In the genomic region with DNA sequence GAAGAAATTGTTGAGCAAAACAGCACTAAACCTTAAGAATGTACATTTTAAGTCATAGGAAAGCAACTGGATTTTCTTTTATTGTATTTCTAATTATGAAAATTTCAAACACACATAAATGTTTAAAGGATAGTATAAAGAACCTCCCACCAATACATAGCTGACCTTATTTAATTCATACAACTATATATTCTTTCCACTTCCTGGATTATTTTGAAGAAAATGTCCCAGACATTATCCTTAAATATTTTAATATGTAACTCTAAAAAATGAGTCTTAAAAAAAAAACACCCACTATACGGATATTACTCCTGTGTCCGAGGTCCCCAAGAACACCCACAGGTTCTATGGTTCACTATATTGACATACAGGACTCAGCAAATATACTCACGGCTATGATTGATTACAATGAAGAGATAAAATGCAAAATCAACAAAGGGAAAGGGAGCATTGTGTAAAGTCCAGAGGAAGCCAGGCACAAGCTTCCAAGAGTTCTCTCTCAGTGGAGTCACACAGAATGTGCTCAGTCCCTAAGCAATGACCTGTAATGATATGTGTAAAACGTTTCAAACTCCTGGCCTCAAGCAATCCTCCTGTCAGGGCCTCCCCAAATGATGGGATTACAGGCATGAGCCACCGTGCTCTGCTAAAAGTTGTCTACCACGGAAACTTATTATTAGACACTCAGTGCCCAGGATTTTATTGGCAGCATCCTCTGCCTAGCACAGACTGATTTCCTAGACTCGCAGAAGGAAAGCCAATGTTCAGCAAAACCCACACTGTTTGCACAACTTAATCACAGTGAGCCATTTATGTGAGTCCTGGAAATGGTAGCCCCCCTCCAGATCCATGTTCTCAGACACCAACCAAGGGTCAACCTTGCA, we compare ENCODE assay signal across 36 cellular contexts. TPM values are rescaled to one million over a fixed set of nuclear protein-coding genes. Genes with fewer than 3 reads are reported as not detected.
DNase-seq lines count a peak whose midpoint lies in the region; ATAC-seq, FAIRE-seq and TF ChIP-seq lines count a peak whose summit lies in the region.
"Had no signal": no experiment of that assay in that cellular context is flagged by ENCODE, and none has a peak within 500 bp of the region (broad histone marks: within the 10 kb centered on the region; RNA-seq: fewer than 3 reads in every experiment).

No MANE protein-coding gene starts in this region.

- no peak for FAIRE-seq in kidney (lab: Jason Lieb, UNC)
- FAIRE-seq: keratinocyte, TTC549 had no signal

- H3K4me3 ChIP-seq in transverse colon (no peak overlapping the region), kidney (ENCODE audit: low read length in 2 of 2) (no peak overlapping the region)
- H3K4me3 ChIP-seq: GM23248, lung, MG63, SK-N-MC, thoracic aorta, vagina had no signal

- H3K9me3 ChIP-seq in transverse colon, result no peaks in the 10 kb centered on the region
- no peaks in the 10 kb centered on the region for H3K9me3 ChIP-seq in kidney (ENCODE audit: control insufficient read depth in 1 of 2, low read length in 2 of 2)
- H3K9me3 ChIP-seq: MG63, thoracic aorta, vagina had no signal

- peak; percentile 71 for ATAC-seq in left lobe of liver
- no peak for ATAC-seq in HG03159 (IDR thresholded peaks at IDR 0.05; ENCODE audit: unreplicated experiment)
- ATAC-seq: sciatic nerve had no signal

- WGBS in transverse colon (ENCODE audit: low coverage in 1 of 2), 2 donors, result 51 to 59% methylated on average over 3 to 7 of the region's 7 CpGs

- in situ Hi-C loops in transverse colon (cut with MboI; ENCODE audit: low pct_ligation_motif_present in 1 of 4, low pct_unique_long_range_greater_than_20kb in 1 of 4, low sequenced_read_pairs in 3 of 4), result no loop called here

- DNase-seq in DMS153 (lab: John Stamatoyannopoulos, UW) (peak; percentile 22), DMS153 treated with DMSO at 0.1 percent for 48 hours (lab: John Stamatoyannopoulos, UW; ENCODE audit: unreplicated experiment) (no peak), NCI-H748 treated with DMSO at 0.1 percent for 48 hours (lab: John Stamatoyannopoulos, UW) (peak; percentile 44), left lobe of liver (ENCODE audit: low spot score) (peak; percentile 68), transverse colon (peak; percentile 15), kidney (no peak), D341Med (ENCODE audit: low spot score) (no peak)
- DNase-seq: 8988T; activated CD4-positive, alpha-beta memory T cell treated with anti-CD3 and anti-CD28 coated beads, Interleukin-2, amount 10 ng/mL, durations not matched to agents 7 days and 5 days; activated CD4-positive, CD25-positive, alpha-beta regulatory T cell treated with anti-CD3 and anti-CD28 coated beads, Interleukin-2, amount 50 U/mL, for 72 hours; activated CD8-positive, alpha-beta memory T cell treated with anti-CD3 and anti-CD28 coated beads, Interleukin-2, amount 50 U/mL, for 48 hours; activated naive CD4-positive, alpha-beta T cell treated with anti-CD3 and anti-CD28 coated beads, Interleukin-2, amount 10 ng/mL, durations not matched to agents 7 days and 5 days; brain microvascular endothelial cell; CD4-positive, CD25-positive, alpha-beta regulatory T cell; DMS 273 treated with DMSO at 0.1 percent for 48 hours; GM23248; MG63; NCI-H1436; NCI-H524; stimulated activated CD4-positive, alpha-beta T cell treated with anti-CD3 and anti-CD28 coated beads, Interleukin-4, amount 100 ng/mL, for 4 hours; stimulated activated naive CD4-positive, alpha-beta T cell had no signal

- intact Hi-C loops in transverse colon (cut with DNase I; ENCODE audit: low total_unique reads), result no loop called here
- intact Hi-C loops in kidney (cut with DNase I), result no loop called here

- H3K27ac ChIP-seq in transverse colon (peak overlapping the region; percentile 2 to 68 (median 36)), kidney (ENCODE audit: low read depth in 2 of 2, low read length in 2 of 2) (no peak overlapping the region)
- H3K27ac ChIP-seq: brain microvascular endothelial cell, epithelial cell of prostate, GM23248, parathyroid adenoma, SK-N-MC, thoracic aorta, vagina had no signal

- H3K4me1 ChIP-seq in transverse colon (peaks cover 0 to 22% (median 5%) of the 10 kb centered on the region in 4 donors), kidney (ENCODE audit: control insufficient read depth in 1 of 2, insufficient read depth in 1 of 2, low read depth in 1 of 2, low read length in 2 of 2) (no peaks in the 10 kb centered on the region)
- H3K4me1 ChIP-seq: parathyroid adenoma, vagina had no signal

- H3K36me3 ChIP-seq in transverse colon (no peaks in the 10 kb centered on the region), kidney (ENCODE audit: control insufficient read depth in 1 of 2, insufficient read depth in 2 of 2, low read length in 2 of 2) (no peaks in the 10 kb centered on the region)
- H3K36me3 ChIP-seq: brain microvascular endothelial cell, MG63, thoracic aorta, vagina had no signal

- TF ChIP-seq CTCF in transverse colon (IDR thresholded peaks at IDR 0.05), result no peak
- no peak for TF ChIP-seq CTCF in kidney (IDR thresholded peaks at IDR 0.05; ENCODE audit: borderline replicate concordance, extremely low read depth, insufficient read depth)

- no peak overlapping the region for H3K9ac ChIP-seq in kidney (ENCODE audit: low read length in 2 of 2)
- H3K9ac ChIP-seq: GM23248, parathyroid adenoma had no signal

- TF ChIP-seq POLR2A in transverse colon (IDR thresholded peaks at IDR 0.05), result no peak

- H3K27me3 ChIP-seq in transverse colon, result no peaks in the 10 kb centered on the region
- H3K27me3 ChIP-seq: brain microvascular endothelial cell, MG63, vagina had no signal

- no peak for TF ChIP-seq EP300 in transverse colon (IDR thresholded peaks at IDR 0.05; ENCODE audit: low read depth)

RNA-seq across cellular contexts. Expression of a gene that starts 23.2 kb away (rescaled TPM):
- total RNA-seq in left lobe of liver (not detected), transverse colon (not detected), kidney (not detected)
- polyA plus RNA-seq in kidney (ENCODE audit: insufficient read depth, low read depth, low replicate concordance), result not detected
- total RNA-seq: activated CD4-positive, alpha-beta memory T cell treated with anti-CD3 and anti-CD28 coated beads, Interleukin-2, amount 10 ng/mL, durations not matched to agents 7 days and 5 days; CD4-positive, CD25-positive, alpha-beta regulatory T cell; G401; glomerular endothelial cell; GM23248; lung; neural crest cell; RPMI7951; sciatic nerve; T-helper 1 cell treated with Interleukin-12 subunit alpha and Interleukin-12 subunit beta and Interleukin-4 antibody, amounts not matched to agents 30 ng/mL and 1 ng/mL, for 36 hours; thoracic aorta; vagina had no signal
- polyA plus RNA-seq: CD4-positive, CD25-positive, alpha-beta regulatory T cell; GM23248; keratinocyte; lung had no signal

RNA-seq across cellular contexts. Expression of a gene that starts 27.5 kb away (rescaled TPM):
- total RNA-seq in left lobe of liver (0.48 TPM), transverse colon (10 to 100 TPM in 3 of 4 donors, 1 to 10 TPM in 1; 10.0 to 21.7 (median 17.5) TPM), kidney (2.2 TPM)
- polyA plus RNA-seq in kidney (ENCODE audit: insufficient read depth, low read depth, low replicate concordance), result not detected
- total RNA-seq: CD4-positive, CD25-positive, alpha-beta regulatory T cell; GM23248; T-helper 1 cell treated with Interleukin-12 subunit alpha and Interleukin-12 subunit beta and Interleukin-4 antibody, amounts not matched to agents 30 ng/mL and 1 ng/mL, for 36 hours had no signal
- polyA plus RNA-seq: CD4-positive, CD25-positive, alpha-beta regulatory T cell; GM23248 had no signal

RNA-seq across cellular contexts. Expression of a gene that starts 59.8 kb away (rescaled TPM):
- total RNA-seq in left lobe of liver (0.98 TPM), transverse colon (1 to 10 TPM in 3 of 4 donors, not detected in 1; 1.7 to 3.0 (median 2.9) TPM), kidney (4.2 TPM)
- 3.9 TPM for polyA plus RNA-seq in kidney (ENCODE audit: insufficient read depth, low read depth, low replicate concordance)

RNA-seq across cellular contexts. Expression of a gene that starts 59.9 kb away (rescaled TPM):
- total RNA-seq in left lobe of liver (64.0 TPM), transverse colon (10 to 100 TPM in 2 of 4 donors, 1 to 10 TPM in 2; 8.4 to 31.1 (median 16.5) TPM), kidney (26.6 TPM)
- 34.8 TPM for polyA plus RNA-seq in kidney (ENCODE audit: insufficient read depth, low read depth, low replicate concordance)

Comparison
In these comparisons a context has a peak if more than half of its experiments do, and no peak if none do; other contexts are left out.
1. DNase-seq: peak in DMS153 (single experiment), NCI-H748 treated with DMSO at 0.1 percent for 48 hours (single experiment), left lobe of liver (single experiment) and transverse colon (single experiment); none in DMS153 treated with DMSO at 0.1 percent for 48 hours (single experiment), kidney (single experiment) and D341Med (single experiment).
2. H3K27ac ChIP-seq: peak in transverse colon (4 of 4); none in kidney (0 of 2).